24 cellular contexts compared by ENCODE assay signal in the genomic region with DNA sequence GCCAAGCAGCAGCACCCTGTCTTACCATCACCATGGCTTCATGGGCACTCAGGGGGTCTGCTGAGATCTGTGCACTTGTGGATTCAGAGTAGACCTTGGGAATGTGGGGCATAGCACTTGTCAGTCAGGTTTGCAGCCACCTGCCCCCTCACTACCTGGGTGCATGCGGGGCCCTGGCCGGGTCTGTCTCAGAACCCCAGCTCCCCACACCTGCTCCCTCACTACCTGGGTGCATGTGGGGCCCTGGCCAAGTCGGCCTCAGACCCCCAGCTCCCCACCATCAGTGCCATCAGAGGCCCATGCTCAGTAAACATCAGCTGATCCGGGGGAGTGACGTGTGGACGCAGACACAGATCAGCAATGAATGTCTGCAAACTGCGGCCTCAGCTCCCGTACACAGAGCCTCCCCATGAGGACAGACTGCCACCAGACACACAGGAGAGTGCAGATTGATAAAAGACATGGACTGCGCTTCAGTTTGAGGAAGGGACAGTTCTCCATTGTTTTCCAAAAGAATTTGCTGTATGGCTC.
DNase-seq lines count a peak whose midpoint lies in the region; ATAC-seq and TF ChIP-seq lines count a peak whose summit lies in the region.
"Had no signal": no experiment of that assay in that cellular context is flagged by ENCODE, and none has a peak within 500 bp of the region (broad histone marks: within the 10 kb centered on the region; RNA-seq: fewer than 3 reads in every experiment).

No MANE protein-coding gene starts in this region.

- peak overlapping the region; percentile 37 for H2AK5ac ChIP-seq in mesenchymal stem cell (ENCODE audit: low read length, severe bottlenecking)

- H4K20me1 ChIP-seq in GM23248 (ENCODE audit: insufficient read depth) (no peaks in the 10 kb centered on the region), smooth muscle cell (ENCODE audit: low read depth) (no peaks in the 10 kb centered on the region)

- no peak for ATAC-seq in GM19324 (IDR thresholded peaks at IDR 0.05; ENCODE audit: low FRiP score, unreplicated experiment)
- ATAC-seq: activated T-cell treated with anti-CD3 and anti-CD28 coated beads, Interleukin-2, amount 50 U/mL, for 72 hours; HCT116; heart right ventricle; mucosa of descending colon; natural killer cell had no signal

- peak overlapping the region in 1 of 2 experiments; percentile 40 for H3K18ac ChIP-seq in mesenchymal stem cell (ENCODE audit: low read depth in 1 of 2, low read length in 2 of 2)

- H3K36me3 ChIP-seq in GM23248 (ENCODE audit: low read depth) = no peaks in the 10 kb centered on the region
- H3K36me3 ChIP-seq in SK-N-MC (ENCODE audit: insufficient read depth, low read length) = no peaks in the 10 kb centered on the region
- peaks cover 5 to 19% of the 10 kb centered on the region in 2 experiments for H3K36me3 ChIP-seq in mesenchymal stem cell (ENCODE audit: control insufficient read depth in 1 of 2, insufficient read depth in 2 of 2, low read depth in 1 of 2, low read length in 2 of 2)
- H3K36me3 ChIP-seq in smooth muscle cell (ENCODE audit: low read depth) = no peaks in the 10 kb centered on the region
- H3K36me3 ChIP-seq: heart right ventricle, stomach, thyroid gland had no signal

- DNase-seq in GM23248 (no peak), SK-N-MC (ENCODE audit: low read depth, low spot score) (no peak), mesenchymal stem cell (no peak), smooth muscle cell (lab: John Stamatoyannopoulos, UW; ENCODE audit: unreplicated experiment) (no peak), NCI-H510A (lab: John Stamatoyannopoulos, UW) (no peak)
- no peak for DNase-seq in stimulated activated CD8-positive, alpha-beta memory T cell treated with anti-CD3 and anti-CD28 coated beads, Interleukin-4, amount 100 ng/mL, for 48 hours
- DNase-seq: activated naive CD4-positive, alpha-beta T cell treated with Interleukin-2 at 50 U/mL for 16 hours; activated T-cell treated with anti-CD3 and anti-CD28 coated beads, Interleukin-2, amount 50 U/mL, for 72 hours; cerebellar nuclear complex; heart right ventricle; kidney glomerular epithelial cell; mucosa of descending colon; MV-4-11; natural killer cell; NCI-H1436 treated with DMSO at 0.1 percent for 48 hours; NCI-H2081 treated with DMSO at 0.1 percent for 48 hours; NCI-H345; retina; stomach; thyroid gland had no signal

- 97 to 99% methylated on average over 9 of the region's 9 CpGs for WGBS in GM23248 (ENCODE audit: low coverage in 1 of 2, low lambda C conversion rate in 2 of 2, missing lambda C conversion rate in 2 of 2), 2 experiments
- WGBS in mesenchymal stem cell = 89% methylated on average over 9 of the region's 9 CpGs
- WGBS in smooth muscle cell (ENCODE audit: low lambda C conversion rate) = 55% methylated on average over 9 of the region's 9 CpGs

- H3K9me3 ChIP-seq in GM23248 (ENCODE audit: low read depth) (no peaks in the 10 kb centered on the region), SK-N-MC (ENCODE audit: low read depth, low read length) (no peaks in the 10 kb centered on the region), mesenchymal stem cell (ENCODE audit: control insufficient read depth, low read length) (no peaks in the 10 kb centered on the region), smooth muscle cell (replicated peaks; ENCODE audit: low read depth) (no peaks in the 10 kb centered on the region)
- H3K9me3 ChIP-seq: heart right ventricle, mucosa of descending colon, stomach, thyroid gland had no signal

- no peaks in the 10 kb centered on the region for H3K27me3 ChIP-seq in GM23248 (replicated peaks; ENCODE audit: insufficient read depth)
- no peaks in the 10 kb centered on the region for H3K27me3 ChIP-seq in mesenchymal stem cell (ENCODE audit: control insufficient read depth in 1 of 2, insufficient read depth in 1 of 2, low read length in 2 of 2)
- no peaks in the 10 kb centered on the region for H3K27me3 ChIP-seq in smooth muscle cell (ENCODE audit: low read depth)
- H3K27me3 ChIP-seq: heart right ventricle, stomach, thyroid gland had no signal

- H4K91ac ChIP-seq in mesenchymal stem cell (ENCODE audit: low read length) = no peak overlapping the region

- no peak overlapping the region for H2BK120ac ChIP-seq in mesenchymal stem cell (ENCODE audit: low read depth, low read length)

- peaks cover 58% of the 10 kb centered on the region for H3F3A ChIP-seq in GM23248 (ENCODE audit: insufficient read depth)
- H3F3A ChIP-seq in smooth muscle cell (ENCODE audit: low read depth) = peaks cover 44% of the 10 kb centered on the region

- peaks cover 29% of the 10 kb centered on the region for H3K79me2 ChIP-seq in GM23248 (ENCODE audit: insufficient read depth)
- peaks cover 8% of the 10 kb centered on the region for H3K79me2 ChIP-seq in smooth muscle cell (ENCODE audit: low read depth)
- H3K79me2 ChIP-seq: parathyroid adenoma had no signal

- H2BK12ac ChIP-seq in mesenchymal stem cell (ENCODE audit: low read length in 2 of 2) = peak overlapping the region; percentile 6 to 12

- no peak overlapping the region for H2BK15ac ChIP-seq in mesenchymal stem cell (ENCODE audit: low read depth, poor library complexity, severe bottlenecking)

- H3K4ac ChIP-seq in mesenchymal stem cell (ENCODE audit: low read depth in 1 of 2, low read length in 2 of 2) = peak overlapping the region in 1 of 2 experiments; percentile 12

- no peak for TF ChIP-seq CTCF in smooth muscle cell (IDR thresholded peaks at IDR 0.05; ENCODE audit: borderline replicate concordance, insufficient read depth, poor library complexity, severe bottlenecking)

- peak overlapping the region; percentile 91 for H3K27ac ChIP-seq in GM23248
- peak overlapping the region; percentile 48; the same call in 1 of the 2 replicates for H3K27ac ChIP-seq in SK-N-MC
- H3K27ac ChIP-seq in mesenchymal stem cell (ENCODE audit: low read length, poor library complexity, severe bottlenecking) = peak overlapping the region; percentile 36
- H3K27ac ChIP-seq in smooth muscle cell (ENCODE audit: low read depth) = peak overlapping the region; percentile 99
- H3K27ac ChIP-seq: heart right ventricle, parathyroid adenoma, stomach, thyroid gland had no signal

- H4K8ac ChIP-seq in mesenchymal stem cell (ENCODE audit: low read length) = no peak overlapping the region

- peak overlapping the region in 1 of 2 experiments; percentile 9 for H3K14ac ChIP-seq in mesenchymal stem cell (ENCODE audit: low read length in 2 of 2)

- H3K4me1 ChIP-seq in GM23248 (ENCODE audit: insufficient read depth) (peaks cover 49% of the 10 kb centered on the region), mesenchymal stem cell (ENCODE audit: control insufficient read depth, insufficient read depth, low read depth, low read length) (peaks cover 71% of the 10 kb centered on the region), smooth muscle cell (ENCODE audit: low read depth) (peaks cover 19% of the 10 kb centered on the region)
- H3K4me1 ChIP-seq: parathyroid adenoma, thyroid gland had no signal

- H2BK5ac ChIP-seq in mesenchymal stem cell (ENCODE audit: low read depth, low read length, poor library complexity, severe bottlenecking) = no peak overlapping the region

- no peak overlapping the region for H3K4me2 ChIP-seq in GM23248 (ENCODE audit: unreplicated experiment)
- no peak overlapping the region for H3K4me2 ChIP-seq in mesenchymal stem cell (ENCODE audit: low read length, poor library complexity, severe bottlenecking)
- H3K4me2 ChIP-seq in smooth muscle cell = peak overlapping the region; percentile 65

- in situ Hi-C loops in GM23248 (cut with MboI) = no loop called here

- H3K9ac ChIP-seq in GM23248 (peak overlapping the region; percentile 70; the same call in 1 of the 2 replicates), SK-N-MC (ENCODE audit: insufficient read length) (no peak overlapping the region), mesenchymal stem cell (ENCODE audit: low read length) (no peak overlapping the region), smooth muscle cell (ENCODE audit: low read depth) (peak overlapping the region; percentile 31)
- H3K9ac ChIP-seq: parathyroid adenoma had no signal

- no peaks in the 10 kb centered on the region for H3K9me2 ChIP-seq in GM23248 (ENCODE audit: insufficient read depth)

- H3K79me1 ChIP-seq in mesenchymal stem cell (replicated peaks; ENCODE audit: low read length, poor library complexity, severe bottlenecking) = peaks cover 31% of the 10 kb centered on the region

- H2AFZ ChIP-seq in GM23248 (no peak overlapping the region), mesenchymal stem cell (ENCODE audit: low read depth, low read length) (no peak overlapping the region), smooth muscle cell (ENCODE audit: low read depth) (no peak overlapping the region)
- H2AFZ ChIP-seq: parathyroid adenoma had no signal

- H3K4me3 ChIP-seq in GM23248 = no peak overlapping the region
- H3K4me3 ChIP-seq in SK-N-MC = no peak overlapping the region
- no peak overlapping the region for H3K4me3 ChIP-seq in mesenchymal stem cell (ENCODE audit: insufficient read depth in 1 of 2, low read depth in 1 of 2, low read length in 2 of 2)
- no peak overlapping the region for H3K4me3 ChIP-seq in smooth muscle cell
- H3K4me3 ChIP-seq: heart right ventricle, lung, mucosa of descending colon, stomach, thyroid gland had no signal

- no peak overlapping the region for H3K23ac ChIP-seq in mesenchymal stem cell (ENCODE audit: low read length in 2 of 2)

Comparison
In these comparisons a context has a peak if more than half of its experiments do, and no peak if none do; other contexts are left out.
1. H3K27ac ChIP-seq: peak in every context shown above with its lines; median percentile 99 in smooth muscle cell; 91 in GM23248; 48 in SK-N-MC; 36 in mesenchymal stem cell.
2. H3K9ac ChIP-seq: peak in GM23248 (single experiment) and smooth muscle cell (single experiment); none in SK-N-MC (single experiment) and mesenchymal stem cell (single experiment).